In genomic region chr10:62268399-62269076, GRCh38 we compare ENCODE assay signal across 8 cellular contexts.
A peak's percentile ranks its signal among the peaks of the same experiment; 100 is the strongest.
DNase-seq lines count a peak whose midpoint lies in the region; ATAC-seq and TF ChIP-seq lines count a peak whose summit lies in the region.

TSS of gene RTKN2 (minus strand) at chr10:62268844. CDS start at chr10:62268610, 234 bp downstream.

- no peaks in the 10 kb centered on the region for H3K9me3 Mint-ChIP-seq in T-helper 2 cell treated with Interferon-gamma antibody and Interleukin-4, amounts not matched to agents 5 μg/mL and 100 μg/mL, for 36 hours

- DNase-seq in GM04504 (ENCODE audit: low read depth) (peak; percentile 32), NCI-H1417 treated with DMSO at 0.1 percent for 48 hours (lab: John Stamatoyannopoulos, UW) (peak; percentile 25), astrocyte of the spinal cord (ENCODE audit: low read depth, low spot score) (peak; percentile 86), hypothalamus (lab: John Stamatoyannopoulos, UW) (peak in 47 of 51 donors; percentile 1 to 71 (median 43)), retina (peak; percentile 94)
- peak; percentile 72 for DNase-seq in T-helper 2 cell treated with Interferon-gamma antibody and Interleukin-4, amounts not matched to agents 5 μg/mL and 100 μg/mL, for 36 hours (ENCODE audit: low spot score)

- no peak for TF ChIP-seq CTCF in astrocyte of the spinal cord (IDR thresholded peaks at IDR 0.05; ENCODE audit: low read depth, low read length)

- peak; percentile 59 for ATAC-seq in HG02571 (IDR thresholded peaks at IDR 0.05; ENCODE audit: unreplicated experiment)
- ATAC-seq in HG03457 (IDR thresholded peaks at IDR 0.05; ENCODE audit: unreplicated experiment), result no peak

- H3K27ac Mint-ChIP-seq in T-helper 2 cell treated with Interferon-gamma antibody and Interleukin-4, amounts not matched to agents 5 μg/mL and 100 μg/mL, for 36 hours, result peak within 1 kb of the TSS; percentile 54

- H3K4me1 Mint-ChIP-seq in T-helper 2 cell treated with Interferon-gamma antibody and Interleukin-4, amounts not matched to agents 5 μg/mL and 100 μg/mL, for 36 hours (ENCODE audit: low read depth), result peaks cover 17% of the 10 kb centered on the region

- in situ Hi-C loops in astrocyte of the spinal cord (cut with HindIII; ENCODE audit: low sequenced_read_pairs), result no loop called here

- peaks cover 43% of the 10 kb centered on the region for H3K27me3 Mint-ChIP-seq in T-helper 2 cell treated with Interferon-gamma antibody and Interleukin-4, amounts not matched to agents 5 μg/mL and 100 μg/mL, for 36 hours (ENCODE audit: low read depth)

- H3K4me3 Mint-ChIP-seq in T-helper 2 cell treated with Interferon-gamma antibody and Interleukin-4, amounts not matched to agents 5 μg/mL and 100 μg/mL, for 36 hours, result peak within 1 kb of the TSS; percentile 84

- no peaks in the 10 kb centered on the region for H3K36me3 Mint-ChIP-seq in T-helper 2 cell treated with Interferon-gamma antibody and Interleukin-4, amounts not matched to agents 5 μg/mL and 100 μg/mL, for 36 hours (ENCODE audit: low read depth)

- peak within 1 kb of the TSS; percentile 71 for H3K4me3 ChIP-seq in astrocyte of the spinal cord (ENCODE audit: low read depth, low read length)

Comparison
In these comparisons a context has a peak if more than half of its experiments do, and no peak if none do; other contexts are left out.
1. DNase-seq: peak in every context shown above with its lines; median percentile 94 in retina; 86 in astrocyte of the spinal cord; 72 in T-helper 2 cell treated with Interferon-gamma antibody and Interleukin-4, amounts not matched to agents 5 μg/mL and 100 μg/mL, for 36 hours; 43 in hypothalamus; 32 in GM04504; 25 in NCI-H1417 treated with DMSO at 0.1 percent for 48 hours.